2 cellular contexts compared by ENCODE assay signal in the genomic region with DNA sequence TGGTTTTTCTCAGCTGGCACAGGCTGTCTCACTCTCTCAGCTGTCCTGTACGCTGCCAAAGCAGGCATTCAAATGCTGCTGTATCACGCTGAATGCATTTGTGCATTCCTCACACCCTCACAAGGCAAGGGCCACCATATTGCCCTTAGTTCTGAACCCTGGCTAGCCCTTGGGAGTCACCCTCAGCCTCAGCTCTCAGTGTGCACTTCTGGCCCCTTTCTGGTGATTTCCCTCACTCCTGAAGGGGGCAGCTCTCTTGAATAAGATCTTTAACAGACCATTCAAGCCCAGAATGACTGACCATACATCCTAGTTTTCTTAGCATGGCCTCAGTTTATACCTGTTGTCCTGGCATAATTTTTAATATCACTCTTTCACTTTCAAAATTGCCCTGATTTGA.
TF ChIP-seq lines count a peak whose summit lies in the region.

No MANE protein-coding gene starts in this region.

TF ChIP-seq in GM23338, 12 proteins besides CTCF, POLR2A, EP300 and RAD21:
- TF ChIP-seq CREB1 (CRISPR knock-in tag; IDR thresholded peaks at IDR 0.05; ENCODE audit: low read depth) (no peak), NANOG (IDR thresholded peaks at IDR 0.05; ENCODE audit: borderline replicate concordance) (no peak), EZH2phosphoT487 (IDR thresholded peaks at IDR 0.05; ENCODE audit: unreplicated experiment) (no peak), POLR2AphosphoS5 (IDR thresholded peaks at IDR 0.05; ENCODE audit: low read depth) (no peak), JUNB (IDR thresholded peaks at IDR 0.05; ENCODE audit: unreplicated experiment) (no peak)
- TF ChIP-seq, protein P1, sequence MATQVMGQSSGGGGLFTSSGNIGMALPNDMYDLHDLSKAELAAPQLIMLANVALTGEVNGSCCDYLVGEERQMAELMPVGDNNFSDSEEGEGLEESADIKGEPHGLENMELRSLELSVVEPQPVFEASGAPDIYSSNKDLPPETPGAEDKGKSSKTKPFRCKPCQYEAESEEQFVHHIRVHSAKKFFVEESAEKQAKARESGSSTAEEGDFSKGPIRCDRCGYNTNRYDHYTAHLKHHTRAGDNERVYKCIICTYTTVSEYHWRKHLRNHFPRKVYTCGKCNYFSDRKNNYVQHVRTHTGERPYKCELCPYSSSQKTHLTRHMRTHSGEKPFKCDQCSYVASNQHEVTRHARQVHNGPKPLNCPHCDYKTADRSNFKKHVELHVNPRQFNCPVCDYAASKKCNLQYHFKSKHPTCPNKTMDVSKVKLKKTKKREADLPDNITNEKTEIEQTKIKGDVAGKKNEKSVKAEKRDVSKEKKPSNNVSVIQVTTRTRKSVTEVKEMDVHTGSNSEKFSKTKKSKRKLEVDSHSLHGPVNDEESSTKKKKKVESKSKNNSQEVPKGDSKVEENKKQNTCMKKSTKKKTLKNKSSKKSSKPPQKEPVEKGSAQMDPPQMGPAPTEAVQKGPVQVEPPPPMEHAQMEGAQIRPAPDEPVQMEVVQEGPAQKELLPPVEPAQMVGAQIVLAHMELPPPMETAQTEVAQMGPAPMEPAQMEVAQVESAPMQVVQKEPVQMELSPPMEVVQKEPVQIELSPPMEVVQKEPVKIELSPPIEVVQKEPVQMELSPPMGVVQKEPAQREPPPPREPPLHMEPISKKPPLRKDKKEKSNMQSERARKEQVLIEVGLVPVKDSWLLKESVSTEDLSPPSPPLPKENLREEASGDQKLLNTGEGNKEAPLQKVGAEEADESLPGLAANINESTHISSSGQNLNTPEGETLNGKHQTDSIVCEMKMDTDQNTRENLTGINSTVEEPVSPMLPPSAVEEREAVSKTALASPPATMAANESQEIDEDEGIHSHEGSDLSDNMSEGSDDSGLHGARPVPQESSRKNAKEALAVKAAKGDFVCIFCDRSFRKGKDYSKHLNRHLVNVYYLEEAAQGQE (IDR thresholded peaks at IDR 0.05; ENCODE audit: unreplicated experiment) = no peak
- TF ChIP-seq, protein P2, sequence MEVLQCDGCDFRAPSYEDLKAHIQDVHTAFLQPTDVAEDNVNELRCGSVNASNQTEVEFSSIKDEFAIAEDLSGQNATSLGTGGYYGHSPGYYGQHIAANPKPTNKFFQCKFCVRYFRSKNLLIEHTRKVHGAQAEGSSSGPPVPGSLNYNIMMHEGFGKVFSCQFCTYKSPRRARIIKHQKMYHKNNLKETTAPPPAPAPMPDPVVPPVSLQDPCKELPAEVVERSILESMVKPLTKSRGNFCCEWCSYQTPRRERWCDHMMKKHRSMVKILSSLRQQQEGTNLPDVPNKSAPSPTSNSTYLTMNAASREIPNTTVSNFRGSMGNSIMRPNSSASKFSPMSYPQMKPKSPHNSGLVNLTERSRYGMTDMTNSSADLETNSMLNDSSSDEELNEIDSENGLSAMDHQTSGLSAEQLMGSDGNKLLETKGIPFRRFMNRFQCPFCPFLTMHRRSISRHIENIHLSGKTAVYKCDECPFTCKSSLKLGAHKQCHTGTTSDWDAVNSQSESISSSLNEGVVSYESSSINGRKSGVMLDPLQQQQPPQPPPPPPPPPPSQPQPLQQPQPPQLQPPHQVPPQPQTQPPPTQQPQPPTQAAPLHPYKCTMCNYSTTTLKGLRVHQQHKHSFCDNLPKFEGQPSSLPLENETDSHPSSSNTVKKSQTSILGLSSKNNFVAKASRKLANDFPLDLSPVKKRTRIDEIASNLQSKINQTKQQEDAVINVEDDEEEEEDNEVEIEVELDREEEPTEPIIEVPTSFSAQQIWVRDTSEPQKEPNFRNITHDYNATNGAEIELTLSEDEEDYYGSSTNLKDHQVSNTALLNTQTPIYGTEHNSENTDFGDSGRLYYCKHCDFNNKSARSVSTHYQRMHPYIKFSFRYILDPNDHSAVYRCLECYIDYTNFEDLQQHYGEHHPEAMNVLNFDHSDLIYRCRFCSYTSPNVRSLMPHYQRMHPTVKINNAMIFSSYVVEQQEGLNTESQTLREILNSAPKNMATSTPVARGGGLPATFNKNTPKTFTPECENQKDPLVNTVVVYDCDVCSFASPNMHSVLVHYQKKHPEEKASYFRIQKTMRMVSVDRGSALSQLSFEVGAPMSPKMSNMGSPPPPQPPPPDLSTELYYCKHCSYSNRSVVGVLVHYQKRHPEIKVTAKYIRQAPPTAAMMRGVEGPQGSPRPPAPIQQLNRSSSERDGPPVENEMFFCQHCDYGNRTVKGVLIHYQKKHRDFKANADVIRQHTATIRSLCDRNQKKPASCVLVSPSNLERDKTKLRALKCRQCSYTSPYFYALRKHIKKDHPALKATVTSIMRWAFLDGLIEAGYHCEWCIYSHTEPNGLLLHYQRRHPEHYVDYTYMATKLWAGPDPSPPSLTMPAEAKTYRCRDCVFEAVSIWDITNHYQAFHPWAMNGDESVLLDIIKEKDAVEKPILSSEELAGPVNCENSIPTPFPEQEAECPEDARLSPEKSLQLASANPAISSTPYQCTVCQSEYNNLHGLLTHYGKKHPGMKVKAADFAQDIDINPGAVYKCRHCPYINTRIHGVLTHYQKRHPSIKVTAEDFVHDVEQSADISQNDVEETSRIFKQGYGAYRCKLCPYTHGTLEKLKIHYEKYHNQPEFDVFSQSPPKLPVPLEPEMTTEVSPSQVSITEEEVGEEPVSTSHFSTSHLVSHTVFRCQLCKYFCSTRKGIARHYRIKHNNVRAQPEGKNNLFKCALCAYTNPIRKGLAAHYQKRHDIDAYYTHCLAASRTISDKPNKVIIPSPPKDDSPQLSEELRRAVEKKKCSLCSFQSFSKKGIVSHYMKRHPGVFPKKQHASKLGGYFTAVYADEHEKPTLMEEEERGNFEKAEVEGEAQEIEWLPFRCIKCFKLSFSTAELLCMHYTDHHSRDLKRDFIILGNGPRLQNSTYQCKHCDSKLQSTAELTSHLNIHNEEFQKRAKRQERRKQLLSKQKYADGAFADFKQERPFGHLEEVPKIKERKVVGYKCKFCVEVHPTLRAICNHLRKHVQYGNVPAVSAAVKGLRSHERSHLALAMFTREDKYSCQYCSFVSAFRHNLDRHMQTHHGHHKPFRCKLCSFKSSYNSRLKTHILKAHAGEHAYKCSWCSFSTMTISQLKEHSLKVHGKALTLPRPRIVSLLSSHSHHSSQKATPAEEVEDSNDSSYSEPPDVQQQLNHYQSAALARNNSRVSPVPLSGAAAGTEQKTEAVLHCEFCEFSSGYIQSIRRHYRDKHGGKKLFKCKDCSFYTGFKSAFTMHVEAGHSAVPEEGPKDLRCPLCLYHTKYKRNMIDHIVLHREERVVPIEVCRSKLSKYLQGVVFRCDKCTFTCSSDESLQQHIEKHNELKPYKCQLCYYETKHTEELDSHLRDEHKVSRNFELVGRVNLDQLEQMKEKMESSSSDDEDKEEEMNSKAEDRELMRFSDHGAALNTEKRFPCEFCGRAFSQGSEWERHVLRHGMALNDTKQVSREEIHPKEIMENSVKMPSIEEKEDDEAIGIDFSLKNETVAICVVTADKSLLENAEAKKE (CRISPR knock-in tag; IDR thresholded peaks at IDR 0.05) = no peak
- TF ChIP-seq, protein P3, sequence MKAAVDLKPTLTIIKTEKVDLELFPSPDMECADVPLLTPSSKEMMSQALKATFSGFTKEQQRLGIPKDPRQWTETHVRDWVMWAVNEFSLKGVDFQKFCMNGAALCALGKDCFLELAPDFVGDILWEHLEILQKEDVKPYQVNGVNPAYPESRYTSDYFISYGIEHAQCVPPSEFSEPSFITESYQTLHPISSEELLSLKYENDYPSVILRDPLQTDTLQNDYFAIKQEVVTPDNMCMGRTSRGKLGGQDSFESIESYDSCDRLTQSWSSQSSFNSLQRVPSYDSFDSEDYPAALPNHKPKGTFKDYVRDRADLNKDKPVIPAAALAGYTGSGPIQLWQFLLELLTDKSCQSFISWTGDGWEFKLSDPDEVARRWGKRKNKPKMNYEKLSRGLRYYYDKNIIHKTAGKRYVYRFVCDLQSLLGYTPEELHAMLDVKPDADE (IDR thresholded peaks at IDR 0.05) = no peak

TF ChIP-seq in H1, 55 proteins besides CTCF, POLR2A, EP300 and RAD21:
- TF ChIP-seq CBX5 (IDR thresholded peaks at IDR 0.05; ENCODE audit: low read depth, low read length) (no peak), FOSL1 (IDR thresholded peaks at IDR 0.05; ENCODE audit: insufficient read depth, low read depth, low read length) (no peak), HDAC6 (IDR thresholded peaks at IDR 0.05; ENCODE audit: low read depth, low read length) (no peak), RXRA (IDR thresholded peaks at IDR 0.05; ENCODE audit: insufficient read depth, low read depth, low read length) (no peak), CHD1 (IDR thresholded peaks at IDR 0.05; ENCODE audit: low read depth, low read length) (no peak), SIX5 (IDR thresholded peaks at IDR 0.05; ENCODE audit: low read depth, low read length) (no peak), ZNF274 (IDR thresholded peaks at IDR 0.05; ENCODE audit: borderline replicate concordance, extremely low read depth, low read length) (no peak), POLR2AphosphoS5 (IDR thresholded peaks at IDR 0.05; ENCODE audit: low read depth, low read length) (no peak), BCL11A (IDR thresholded peaks at IDR 0.05; ENCODE audit: low read depth in 2 of 2, low read length in 2 of 2) (no peak), RBBP5 (IDR thresholded peaks at IDR 0.05; ENCODE audit: borderline replicate concordance, low read depth, low read length) (no peak), SRF (IDR thresholded peaks at IDR 0.05; ENCODE audit: low read depth, low read length) (no peak), TCF12 (IDR thresholded peaks at IDR 0.05; ENCODE audit: low read depth, low read length) (no peak), TAF1 (IDR thresholded peaks at IDR 0.05; ENCODE audit: low read depth, low read length) (no peak), SP1 (IDR thresholded peaks at IDR 0.05; ENCODE audit: low read depth, low read length) (no peak), CTBP2 (IDR thresholded peaks at IDR 0.05; ENCODE audit: borderline replicate concordance, insufficient read depth, insufficient read length, low read length) (no peak), YY1 (IDR thresholded peaks at IDR 0.05; ENCODE audit: low read depth, low read length) (no peak), RFX5 (IDR thresholded peaks at IDR 0.05; ENCODE audit: borderline replicate concordance, low read depth, low read length) (no peak)
- TF ChIP-seq, protein P4, sequence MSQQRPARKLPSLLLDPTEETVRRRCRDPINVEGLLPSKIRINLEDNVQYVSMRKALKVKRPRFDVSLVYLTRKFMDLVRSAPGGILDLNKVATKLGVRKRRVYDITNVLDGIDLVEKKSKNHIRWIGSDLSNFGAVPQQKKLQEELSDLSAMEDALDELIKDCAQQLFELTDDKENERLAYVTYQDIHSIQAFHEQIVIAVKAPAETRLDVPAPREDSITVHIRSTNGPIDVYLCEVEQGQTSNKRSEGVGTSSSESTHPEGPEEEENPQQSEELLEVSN (IDR thresholded peaks at IDR 0.05) = no peak
